Comparison of ENCODE assay signal across 11 cellular contexts in genomic region chr3:30511524-30512278, GRCh38.
DNase-seq lines count a peak whose midpoint lies in the region; ATAC-seq and TF ChIP-seq lines count a peak whose summit lies in the region.
"Had no signal": no experiment of that assay in that cellular context is flagged by ENCODE, and none has a peak within 500 bp of the region (broad histone marks: within the 10 kb centered on the region; RNA-seq: fewer than 3 reads in every experiment).

No MANE protein-coding gene starts in this region.

- H3K4me2 ChIP-seq in PC-9 (no peak overlapping the region), fibroblast of lung (ENCODE audit: extremely low read depth, insufficient read depth, low read length) (no peak overlapping the region)

- H2AFZ ChIP-seq in PC-9 (no peak overlapping the region), fibroblast of lung (ENCODE audit: low read length) (no peak overlapping the region)
- H2AFZ ChIP-seq: parathyroid adenoma had no signal

- H3K4me1 ChIP-seq in PC-9 (replicated peaks; ENCODE audit: insufficient read depth) (no peaks in the 10 kb centered on the region), fibroblast of lung (ENCODE audit: control insufficient read depth, extremely low read depth, insufficient read depth, low read length) (peaks cover 8% of the 10 kb centered on the region), thyroid gland (no peaks in the 10 kb centered on the region)
- H3K4me1 ChIP-seq: parathyroid adenoma had no signal

- H3K27me3 ChIP-seq in PC-9 (ENCODE audit: insufficient read depth, low read depth) (no peaks in the 10 kb centered on the region), fibroblast of lung (ENCODE audit: control insufficient read depth, insufficient read depth, low read length) (no peaks in the 10 kb centered on the region), thyroid gland (no peaks in the 10 kb centered on the region)

- no peak overlapping the region for H3K9ac ChIP-seq in fibroblast of lung (ENCODE audit: insufficient read depth, low read length)
- H3K9ac ChIP-seq: parathyroid adenoma had no signal

- H3K36me3 ChIP-seq in PC-9 (ENCODE audit: low read depth) (no peaks in the 10 kb centered on the region), fibroblast of lung (ENCODE audit: control insufficient read depth, insufficient read depth, low read length) (no peaks in the 10 kb centered on the region), thyroid gland (no peaks in the 10 kb centered on the region)

- no TSS peak for BruUV-seq in PC-9 (replicated peaks; lab: Mats Ljungman, UMichigan)

- intact Hi-C loops in PC-9 (cut with micrococcal nuclease; ENCODE audit: unreplicated experiment) (no loop called here), thyroid gland (cut with DNase I) (no loop called here)

- TF ChIP-seq POLR2A in thyroid gland (IDR thresholded peaks at IDR 0.05) = no peak

- no peaks in the 10 kb centered on the region for H4K20me1 ChIP-seq in PC-9 (ENCODE audit: insufficient read depth)
- H4K20me1 ChIP-seq in fibroblast of lung (ENCODE audit: control insufficient read depth, extremely low read depth, insufficient read depth, low read length) = no peaks in the 10 kb centered on the region

- peak; percentile 73 for DNase-seq in GM03348 (ENCODE audit: low spot score)
- peak; percentile 46 to 52 for DNase-seq in PC-9
- peak; percentile 94 to 99 for DNase-seq in fibroblast of lung (ENCODE audit: low read depth in 2 of 2)
- peak; percentile 93 for DNase-seq in renal cortical epithelial cell (ENCODE audit: low read depth)
- DNase-seq in thyroid gland = no peak
- no peak for DNase-seq in hippocampal formation (lab: John Stamatoyannopoulos, UW)
- DNase-seq: activated naive CD4-positive, alpha-beta T cell treated with Interleukin-2 at 50 U/mL for 16 hours; NCI-H1092 had no signal

- H3K4me3 ChIP-seq in PC-9 = no peak overlapping the region
- no peak overlapping the region for H3K4me3 ChIP-seq in fibroblast of lung (replicated peaks in 1 of 4; ENCODE audit: control extremely low read depth in 1 of 4, insufficient read depth in 1 of 4, low read depth in 3 of 4, low read length in 4 of 4)
- no peak overlapping the region for H3K4me3 ChIP-seq in thyroid gland (replicated peaks in 1 of 3)

- H3K27ac ChIP-seq in PC-9 = no peak overlapping the region
- no peak overlapping the region for H3K27ac ChIP-seq in fibroblast of lung (ENCODE audit: insufficient read depth, low read length)
- H3K27ac ChIP-seq in thyroid gland = no peak overlapping the region
- H3K27ac ChIP-seq: parathyroid adenoma had no signal

- CTCF ChIA-PET in PC-9 (lab: Charles Lee) = no interaction called here

- H3F3A ChIP-seq in PC-9 (ENCODE audit: insufficient read depth, low read depth) = no peaks in the 10 kb centered on the region

- H3K9me3 ChIP-seq in PC-9 (ENCODE audit: insufficient read depth, low read depth) (no peaks in the 10 kb centered on the region), fibroblast of lung (ENCODE audit: control insufficient read depth, insufficient read depth, low read depth, low read length) (no peaks in the 10 kb centered on the region), thyroid gland (no peaks in the 10 kb centered on the region)

- TF ChIP-seq CTCF in PC-9 (conservative IDR thresholded peaks at IDR 0.05) (no peak), fibroblast of lung (conservative IDR thresholded peaks at IDR 0.05 in 1 of 2, IDR thresholded peaks at IDR 0.05 in 1 of 2; ENCODE audit: low read depth in 1 of 2, low read length in 2 of 2) (no peak), thyroid gland (IDR thresholded peaks at IDR 0.05) (no peak)

- ATAC-seq in GM19467 (IDR thresholded peaks at IDR 0.05; ENCODE audit: unreplicated experiment) (no peak), GM18867 (IDR thresholded peaks at IDR 0.05; ENCODE audit: unreplicated experiment) (no peak)

- H3K79me2 ChIP-seq in PC-9 (ENCODE audit: low read depth) = no peaks in the 10 kb centered on the region
- no peaks in the 10 kb centered on the region for H3K79me2 ChIP-seq in fibroblast of lung (ENCODE audit: control insufficient read depth, insufficient read depth, low read length)
- H3K79me2 ChIP-seq: parathyroid adenoma had no signal

- WGBS in thyroid gland, 2 donors = 80 to 88% methylated on average over 9 of the region's 9 CpGs

- POLR2A ChIA-PET in PC-9 (lab: Charles Lee; ENCODE audit: unreplicated experiment) = interaction anchor here (0.6 to 0.7 kb wide), 3 partner anchors 94 to 177 kb away, joined by 3 to 6 read pairs (median 3); partner anchors contain the start of gene TGFBR2

- no peaks in the 10 kb centered on the region for H3K9me2 ChIP-seq in PC-9 (ENCODE audit: insufficient read depth)

Comparison
In these comparisons a context has a peak if more than half of its experiments do, and no peak if none do; other contexts are left out.
1. DNase-seq: peak in GM03348 (single experiment), PC-9 (2 of 2), fibroblast of lung (2 of 2) and renal cortical epithelial cell (single experiment); none in thyroid gland (0 of 2) and hippocampal formation (0 of 2).